ENCODE assay signal across 8 cellular contexts in genomic region chr6:129671442-129672344, GRCh38. TPM values are rescaled to one million over a fixed set of nuclear protein-coding genes. Genes with fewer than 3 reads are reported as not detected.
A peak's percentile ranks its signal among the peaks of the same experiment; 100 is the strongest.
DNase-seq lines count a peak whose midpoint lies in the region; ATAC-seq, FAIRE-seq and TF ChIP-seq lines count a peak whose summit lies in the region.

No MANE protein-coding gene starts in this region.

- H3K79me2 ChIP-seq in H1 (ENCODE audit: control insufficient read depth in 1 of 2, insufficient read depth in 2 of 2, low read length in 2 of 2): no peaks in the 10 kb centered on the region

- H4K91ac ChIP-seq in H1 (replicated peaks; ENCODE audit: insufficient read length, low read length): no peak overlapping the region

- H2AFZ ChIP-seq in H1 (ENCODE audit: low read length): peak overlapping the region; percentile 81

- no peak overlapping the region for H3K18ac ChIP-seq in H1 (ENCODE audit: extremely low read depth, low read length)

- 0 out of 7 replicates have a peak, but pooled peaks cover 0 to 2% (median 0%) of the 10 kb centered on the region in 4 experiments for H3K4me1 ChIP-seq in H1 (replicated peaks in 1 of 4; ENCODE audit: control insufficient read depth in 3 of 4, insufficient read depth in 4 of 4, low read length in 3 of 4)

- no peak overlapping the region for H3K14ac ChIP-seq in H1 (ENCODE audit: insufficient read length)

- no peak overlapping the region for H2BK20ac ChIP-seq in H1 (ENCODE audit: low read length)

- no peak for DNase-seq in AG10803 (ENCODE audit: low read depth)
- peak; percentile 24 for DNase-seq in activated CD4-positive, alpha-beta T cell treated with anti-CD3 and anti-CD28 coated beads for 1 hour
- no peak for DNase-seq in H1 (ENCODE audit: low read depth in 1 of 2, low spot score in 2 of 2)
- DNase-seq in pons (ENCODE audit: low spot score): peak; percentile 64
- DNase-seq in NCI-H1694 (lab: John Stamatoyannopoulos, UW): no peak
- DNase-seq in retina: no peak

- ATAC-seq in GM19463 (IDR thresholded peaks at IDR 0.05; ENCODE audit: unreplicated experiment) (peak; percentile 84), HG03520 (IDR thresholded peaks at IDR 0.05; ENCODE audit: unreplicated experiment) (peak; percentile 88)

- H2BK120ac ChIP-seq in H1 (replicated peaks; ENCODE audit: low read depth, low read length): no peak overlapping the region

- no peak overlapping the region for H4K8ac ChIP-seq in H1 (ENCODE audit: extremely low read depth, insufficient read depth, low read length)

- FAIRE-seq in H1 (lab: Jason Lieb, UNC): no peak

- no peak overlapping the region for H2BK12ac ChIP-seq in H1 (ENCODE audit: low read depth, low read length)

- H3K79me1 ChIP-seq in H1 (ENCODE audit: low read depth, low read length): no peaks in the 10 kb centered on the region

- no peak overlapping the region for H3K4ac ChIP-seq in H1 (replicated peaks; ENCODE audit: insufficient read length, low read depth, low read length)

- 89% methylated on average over 10 of the region's 10 CpGs; no CpG with 5 or more reads in 1 of the 2 experiments for WGBS in H1 (ENCODE audit: extremely low coverage in 1 of 2, insufficient coverage in 1 of 2, insufficient read length in 1 of 2, insufficient replicate concordance in 2 of 2, low coverage in 1 of 2, low lambda C conversion rate in 2 of 2, missing lambda C conversion rate in 1 of 2), 2 experiments

- no peaks in the 10 kb centered on the region for H3K27me3 ChIP-seq in H1 (replicated peaks in 1 of 4; ENCODE audit: control insufficient read depth in 3 of 4, extremely low read depth in 1 of 4, insufficient read depth in 3 of 4, low read length in 3 of 4)

- no peak overlapping the region for H4K5ac ChIP-seq in H1 (ENCODE audit: insufficient read length, low read depth, low read length)

- H3K9me3 ChIP-seq in H1 (ENCODE audit: insufficient read depth in 2 of 2, low read depth in 1 of 2, low read length in 1 of 2): no peaks in the 10 kb centered on the region

- H3K4me3 ChIP-seq in AG10803 (ENCODE audit: low read length) (no peak overlapping the region), H1 (ENCODE audit: extremely low read depth in 1 of 4, insufficient read depth in 2 of 4, low read depth in 3 of 4, low read length in 4 of 4) (no peak overlapping the region)

- peak; percentile 21 to 53; a peak in 3 of 4 replicates for TF ChIP-seq RAD21 in H1 (IDR thresholded peaks at IDR 0.05 in 1 of 2, conservative IDR thresholded peaks at IDR 0.05 in 1 of 2; ENCODE audit: low read depth in 2 of 2, low read length in 2 of 2)

- TF ChIP-seq CTCF in AG10803 (conservative IDR thresholded peaks at IDR 0.05; ENCODE audit: low read length) (peak; percentile 22; the same call in 1 of the 2 replicates), H1 (IDR thresholded peaks at IDR 0.05; ENCODE audit: control extremely low read depth in 1 of 3, insufficient read depth in 1 of 3, low read depth in 1 of 3, low read length in 3 of 3) (peak in 2 of 3 experiments; percentile 53 to 58; a peak in 3 of 4 replicates)

- H3K9ac ChIP-seq in H1 (replicated peaks in 1 of 4; ENCODE audit: extremely low read depth in 1 of 4, low read depth in 3 of 4, low read length in 3 of 4): no peak overlapping the region

- no peak overlapping the region for H3K27ac ChIP-seq in H1 (ENCODE audit: low read depth, low read length)

- H2BK5ac ChIP-seq in H1 (ENCODE audit: low read depth, low read length): peak overlapping the region; percentile 22; the same call in 1 of the 2 replicates

- no peak for TF ChIP-seq POLR2A in H1 (IDR thresholded peaks at IDR 0.05; ENCODE audit: control extremely low read depth in 1 of 2, low read depth in 2 of 2, low read length in 2 of 2)

- POLR2A ChIA-PET in H1 (lab: Charles Lee; ENCODE audit: partially characterized antibody): no interaction called here

- TF ChIP-seq EP300 in H1 (IDR thresholded peaks at IDR 0.05; ENCODE audit: borderline replicate concordance in 1 of 2, low read depth in 2 of 2, low read length in 2 of 2): no peak

- CTCF ChIA-PET in H1 (lab: Charles Lee; ENCODE audit: partially characterized antibody): interaction anchor here (0.8 to 2.3 kb wide), 22 partner anchors 10 to 178 kb away, joined by 3 to 14 read pairs (median 4); partner anchors contain the start of gene ARHGAP18

- no peaks in the 10 kb centered on the region for H4K20me1 ChIP-seq in H1 (replicated peaks in 1 of 2; ENCODE audit: control insufficient read depth in 1 of 2, insufficient read depth in 2 of 2, low read length in 2 of 2)

- H3K56ac ChIP-seq in H1 (replicated peaks; ENCODE audit: insufficient read length, low read depth, low read length): no peak overlapping the region

- H3K23ac ChIP-seq in H1 (ENCODE audit: insufficient read length): no peak overlapping the region

- H3K4me2 ChIP-seq in H1 (ENCODE audit: insufficient read depth in 1 of 2, low read depth in 2 of 2, low read length in 2 of 2): no peak overlapping the region

- 0 out of 2 replicates have a peak overlapping the region, but pooled peaks have one; percentile 46 for H2AK5ac ChIP-seq in H1 (ENCODE audit: low read depth, low read length)

- no peaks in the 10 kb centered on the region; the same call in 1 of the 2 replicates for H3K23me2 ChIP-seq in H1 (ENCODE audit: low read depth, low read length)

- peak overlapping the region; percentile 66; the same call in 1 of the 2 replicates for H2BK15ac ChIP-seq in H1 (ENCODE audit: low read length)

- H3K36me3 ChIP-seq in H1 (ENCODE audit: control insufficient read depth in 2 of 4, insufficient read depth in 4 of 4, low read length in 3 of 4): no peaks in the 10 kb centered on the region

TF ChIP-seq in H1, 55 proteins besides CTCF, POLR2A, EP300 and RAD21:
- TF ChIP-seq TBP (IDR thresholded peaks at IDR 0.05; ENCODE audit: low read depth, low read length) (no peak), POU5F1 (IDR thresholded peaks at IDR 0.05; ENCODE audit: low read depth, low read length) (no peak), GABPA (IDR thresholded peaks at IDR 0.05; ENCODE audit: borderline replicate concordance, insufficient read depth, low read length) (no peak), KDM5A (IDR thresholded peaks at IDR 0.05; ENCODE audit: low read length) (no peak), USF2 (IDR thresholded peaks at IDR 0.05; ENCODE audit: low read length) (no peak), NRF1 (IDR thresholded peaks at IDR 0.05; ENCODE audit: low read depth, low read length) (no peak)
- TF ChIP-seq, protein P1, sequence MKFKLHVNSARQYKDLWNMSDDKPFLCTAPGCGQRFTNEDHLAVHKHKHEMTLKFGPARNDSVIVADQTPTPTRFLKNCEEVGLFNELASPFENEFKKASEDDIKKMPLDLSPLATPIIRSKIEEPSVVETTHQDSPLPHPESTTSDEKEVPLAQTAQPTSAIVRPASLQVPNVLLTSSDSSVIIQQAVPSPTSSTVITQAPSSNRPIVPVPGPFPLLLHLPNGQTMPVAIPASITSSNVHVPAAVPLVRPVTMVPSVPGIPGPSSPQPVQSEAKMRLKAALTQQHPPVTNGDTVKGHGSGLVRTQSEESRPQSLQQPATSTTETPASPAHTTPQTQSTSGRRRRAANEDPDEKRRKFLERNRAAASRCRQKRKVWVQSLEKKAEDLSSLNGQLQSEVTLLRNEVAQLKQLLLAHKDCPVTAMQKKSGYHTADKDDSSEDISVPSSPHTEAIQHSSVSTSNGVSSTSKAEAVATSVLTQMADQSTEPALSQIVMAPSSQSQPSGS (IDR thresholded peaks at IDR 0.05; ENCODE audit: low read length): no peak

RNA-seq across cellular contexts. Expression of gene ARHGAP18, which starts 38.3 kb away (rescaled TPM):
- total RNA-seq in H1 (2021; fragmentation: NEBNext Ultra II Directional; extraction: Animal tissue kit (Norgen Biotek cat#: 25700)): 4.2 and 4.5 TPM in 2 replicates
- polyA plus RNA-seq in H1 (2011; rRNA removed): 0.42 and 0.83 TPM in 2 replicates
- 1.2 TPM for polyA plus RNA-seq in H1 (2011; cell fraction: cytosol; rRNA removed)
- 0.48 TPM for polyA plus RNA-seq in H1 (2011; cell fraction: nucleus; rRNA removed)
- 1.7 to 2.2 TPM (median 1.8 TPM) in 4 replicates for polyA plus RNA-seq in H1 (2012, experiment 1 of 2)
- polyA plus RNA-seq in H1 (2012, experiment 2 of 2): 0.22 TPM
- polyA plus RNA-seq in H1 (2013, experiment 1 of 2): 4.9 TPM
- polyA plus RNA-seq in H1 (2013, experiment 2 of 2): 5.0 TPM
- polyA minus RNA-seq in H1 (2011; rRNA and poly(A)+ RNA removed): 2.1 and 2.2 TPM in 2 replicates
- polyA minus RNA-seq in H1 (2011; cell fraction: cytosol; rRNA and poly(A)+ RNA removed): 1.7 TPM
- polyA minus RNA-seq in H1 (2011; cell fraction: nucleus; rRNA and poly(A)+ RNA removed): 3.5 TPM

Comparison
In these comparisons a context has a peak if more than half of its experiments do, and no peak if none do; other contexts are left out.
1. DNase-seq: peak in activated CD4-positive, alpha-beta T cell treated with anti-CD3 and anti-CD28 coated beads for 1 hour (single experiment) and pons (single experiment); none in AG10803 (single experiment), H1 (0 of 2), NCI-H1694 (single experiment) and retina (single experiment).